ENCODE assay signal across 9 cellular contexts in the genomic region with DNA sequence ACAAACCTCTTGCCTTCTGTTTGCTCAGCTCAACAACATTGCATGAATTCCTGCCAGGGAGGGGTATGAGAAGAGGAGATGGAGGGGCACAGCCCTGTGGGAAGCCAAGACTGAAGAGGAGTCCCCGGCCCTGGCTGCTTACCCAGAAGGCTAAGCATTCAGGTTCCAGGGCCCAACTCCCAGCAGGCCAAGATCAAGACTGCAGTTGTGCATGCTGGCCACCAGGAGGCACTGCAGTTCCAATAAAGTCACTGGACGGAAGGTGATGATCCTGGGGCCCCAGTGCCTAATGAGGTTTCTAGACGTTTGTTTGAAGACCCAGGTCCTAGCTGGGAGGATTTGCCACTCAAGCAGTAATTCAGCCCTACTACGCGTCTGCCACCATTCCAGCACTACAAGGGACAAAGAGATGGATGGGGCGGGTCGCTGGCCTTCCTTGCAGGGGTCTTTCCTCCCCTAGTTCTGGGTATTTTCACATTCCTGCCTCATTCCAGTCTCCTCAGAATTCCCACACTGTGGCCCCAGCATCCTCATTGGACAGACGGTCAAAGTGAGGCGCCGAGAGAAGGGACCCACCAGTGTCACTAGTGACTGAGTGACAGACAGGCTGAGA. TPM values are rescaled to one million over a fixed set of nuclear protein-coding genes. Genes with fewer than 3 reads are reported as not detected.
DNase-seq lines count a peak whose midpoint lies in the region; ATAC-seq and TF ChIP-seq lines count a peak whose summit lies in the region.
"Had no signal": no experiment of that assay in that cellular context is flagged by ENCODE, and none has a peak within 500 bp of the region (broad histone marks: within the 10 kb centered on the region; RNA-seq: fewer than 3 reads in every experiment).

No MANE protein-coding gene starts in this region.

- no peaks in the 10 kb centered on the region for H3K9me3 ChIP-seq in thoracic aorta

- H3K36me3 Mint-ChIP-seq in HFFc6 (ENCODE audit: low read depth) (no peaks in the 10 kb centered on the region), endothelial cell (ENCODE audit: low read depth, unreplicated experiment) (no peaks in the 10 kb centered on the region)
- no peaks in the 10 kb centered on the region for H3K36me3 Mint-ChIP-seq in naive thymus-derived CD8-positive, alpha-beta T cell

- no peak overlapping the region for H3K4me3 ChIP-seq in thoracic aorta

- no peak overlapping the region for H3K27ac Mint-ChIP-seq in HFFc6
- H3K27ac Mint-ChIP-seq in endothelial cell (ENCODE audit: unreplicated experiment), result no peak overlapping the region
- H3K27ac Mint-ChIP-seq in naive thymus-derived CD8-positive, alpha-beta T cell, result no peak overlapping the region

- no peaks in the 10 kb centered on the region for H3K36me3 ChIP-seq in thoracic aorta

- no peak overlapping the region for H3K27ac ChIP-seq in thoracic aorta

- peaks cover 4% of the 10 kb centered on the region for H3K27me3 Mint-ChIP-seq in HFFc6 (ENCODE audit: insufficient read depth)
- H3K27me3 Mint-ChIP-seq in endothelial cell (ENCODE audit: unreplicated experiment), result peaks cover 6% of the 10 kb centered on the region
- H3K27me3 Mint-ChIP-seq in naive thymus-derived CD8-positive, alpha-beta T cell, result peaks cover 0 to 13% (median 4%) of the 10 kb centered on the region in 5 donors

- H3K4me3 Mint-ChIP-seq in HFFc6 (no peak overlapping the region), endothelial cell (ENCODE audit: unreplicated experiment) (no peak overlapping the region)
- no peak overlapping the region for H3K4me3 Mint-ChIP-seq in naive thymus-derived CD8-positive, alpha-beta T cell

- H3K4me1 Mint-ChIP-seq in HFFc6 (ENCODE audit: low read depth) (peaks cover 35% of the 10 kb centered on the region), endothelial cell (ENCODE audit: unreplicated experiment) (no peaks in the 10 kb centered on the region)
- H3K4me1 Mint-ChIP-seq in naive thymus-derived CD8-positive, alpha-beta T cell, result no peaks in the 10 kb centered on the region

- DNase-seq in DMS114 treated with DMSO at 0.1 percent for 48 hours (lab: John Stamatoyannopoulos, UW; ENCODE audit: unreplicated experiment) (peak; percentile 1), HFFc6 (peak; percentile 38), NCI-H526 (lab: John Stamatoyannopoulos, UW) (peak; percentile 57 to 86), endothelial cell (ENCODE audit: low spot score) (peak; percentile 75), thoracic aorta (ENCODE audit: low spot score) (no peak)
- DNase-seq in activated CD4-positive, alpha-beta T cell treated with anti-CD3 and anti-CD28 coated beads, Interleukin-2, amount 50 U/mL, for 48 hours, result peak; percentile 65 to 74
- DNase-seq in naive thymus-derived CD8-positive, alpha-beta T cell, result peak in 9 of 10 donors; percentile 11 to 52 (median 34)

- H3K9me3 Mint-ChIP-seq in HFFc6 (no peaks in the 10 kb centered on the region), endothelial cell (ENCODE audit: unreplicated experiment) (no peaks in the 10 kb centered on the region)
- no peaks in the 10 kb centered on the region for H3K9me3 Mint-ChIP-seq in naive thymus-derived CD8-positive, alpha-beta T cell

- no peaks in the 10 kb centered on the region for H3K27me3 ChIP-seq in thoracic aorta (replicated peaks; ENCODE audit: insufficient read depth)

- POLR2A ChIA-PET in naive thymus-derived CD8-positive, alpha-beta T cell (lab: Charles Lee), result interaction anchor here (0.5 kb wide), 1 partner anchor 331 kb away, joined by 4 read pairs; no protein-coding TSS in a partner anchor

- ATAC-seq in naive thymus-derived CD8-positive, alpha-beta T cell, result no peak
- ATAC-seq in thoracic aorta (ENCODE audit: insufficient number of reproducible peaks, low FRiP score, low read depth), result no peak
- ATAC-seq in GM21367 (IDR thresholded peaks at IDR 0.05; ENCODE audit: unreplicated experiment), result no peak

- H3K4me1 ChIP-seq in thoracic aorta (ENCODE audit: control insufficient read depth in 1 of 2, low read depth in 2 of 2), result peaks cover 0 to 9% of the 10 kb centered on the region in 2 donors

- TF ChIP-seq CTCF in HFFc6 (IDR thresholded peaks at IDR 0.05) (peak; percentile 99), endothelial cell (IDR thresholded peaks at IDR 0.05; ENCODE audit: unreplicated experiment) (peak; percentile 97), thoracic aorta (IDR thresholded peaks at IDR 0.05) (peak; percentile 91)

RNA-seq across cellular contexts. Expression of a gene that starts 23.6 kb away (rescaled TPM):
- under 1 TPM; 0.02 to 0.13 (median 0.06) TPM for total RNA-seq in HFFc6 (2021; fragmentation: NEBNext Ultra II Directional; extraction: Animal tissue kit (Norgen Biotek cat#: 25700))
- total RNA-seq in endothelial cell (ENCODE audit: unreplicated experiment), result not detected
- total RNA-seq in naive thymus-derived CD8-positive, alpha-beta T cell, result not detected
- not detected for polyA plus RNA-seq in naive thymus-derived CD8-positive, alpha-beta T cell
- total RNA-seq in thoracic aorta, result not detected
- total RNA-seq: activated CD8-positive, alpha-beta memory T cell treated with anti-CD3 and anti-CD28 coated beads for 36 hours had no signal
